Comparison of ENCODE assay signal across 13 cellular contexts in genomic region chr15:72797834-72798233, GRCh38. TPM values are rescaled to one million over a fixed set of nuclear protein-coding genes. Genes with fewer than 3 reads are reported as not detected.
DNase-seq lines count a peak whose midpoint lies in the region; ATAC-seq and TF ChIP-seq lines count a peak whose summit lies in the region.
"Had no signal": no experiment of that assay in that cellular context is flagged by ENCODE, and none has a peak within 500 bp of the region (broad histone marks: within the 10 kb centered on the region; RNA-seq: fewer than 3 reads in every experiment).

No MANE protein-coding gene starts in this region.

- H3K4me1 Mint-ChIP-seq in T-helper 2 cell treated with Interferon-gamma antibody and Interleukin-4, amounts not matched to agents 5 μg/mL and 100 μg/mL, for 36 hours (ENCODE audit: low read depth), result peaks cover 11% of the 10 kb centered on the region
- peaks cover 5 to 20% (median 7%) of the 10 kb centered on the region in 4 donors for H3K4me1 Mint-ChIP-seq in CD4-positive, alpha-beta memory T cell
- H3K4me1 Mint-ChIP-seq in activated B cell treated with CpG ODN at 0.5 μM for 24 hours, result peaks cover 15% of the 10 kb centered on the region
- peaks cover 10 to 15% of the 10 kb centered on the region in 2 donors for H3K4me1 Mint-ChIP-seq in natural killer cell

- H3K36me3 Mint-ChIP-seq in T-helper 2 cell treated with Interferon-gamma antibody and Interleukin-4, amounts not matched to agents 5 μg/mL and 100 μg/mL, for 36 hours (ENCODE audit: low read depth), result no peaks in the 10 kb centered on the region
- H3K36me3 Mint-ChIP-seq in CD4-positive, alpha-beta memory T cell, result no peaks in the 10 kb centered on the region
- H3K36me3 Mint-ChIP-seq in activated B cell treated with CpG ODN at 0.5 μM for 24 hours (ENCODE audit: low read depth), result no peaks in the 10 kb centered on the region
- no peaks in the 10 kb centered on the region for H3K36me3 Mint-ChIP-seq in natural killer cell

- H3K4me1 ChIP-seq in CD4-positive, alpha-beta memory T cell (ENCODE audit: insufficient read depth, low read length), result peaks cover 4% of the 10 kb centered on the region

- H3K27me3 Mint-ChIP-seq in T-helper 2 cell treated with Interferon-gamma antibody and Interleukin-4, amounts not matched to agents 5 μg/mL and 100 μg/mL, for 36 hours (ENCODE audit: low read depth), result peaks cover 20% of the 10 kb centered on the region
- peaks cover 12 to 16% of the 10 kb centered on the region in 2 donors for H3K27me3 Mint-ChIP-seq in CD4-positive, alpha-beta memory T cell
- peaks cover 48% of the 10 kb centered on the region for H3K27me3 Mint-ChIP-seq in activated B cell treated with CpG ODN at 0.5 μM for 24 hours
- H3K27me3 Mint-ChIP-seq in natural killer cell (ENCODE audit: low read depth in 2 of 2), result peaks cover 15 to 40% of the 10 kb centered on the region in 2 donors

- no peaks in the 10 kb centered on the region for H3K9me3 Mint-ChIP-seq in T-helper 2 cell treated with Interferon-gamma antibody and Interleukin-4, amounts not matched to agents 5 μg/mL and 100 μg/mL, for 36 hours
- no peaks in the 10 kb centered on the region for H3K9me3 Mint-ChIP-seq in CD4-positive, alpha-beta memory T cell
- H3K9me3 Mint-ChIP-seq in activated B cell treated with CpG ODN at 0.5 μM for 24 hours (no peaks in the 10 kb centered on the region), natural killer cell (no peaks in the 10 kb centered on the region)

- no peak overlapping the region for H3K27ac ChIP-seq in CD4-positive, alpha-beta memory T cell (ENCODE audit: low read depth, low read length)
- H3K27ac ChIP-seq: cardiac muscle cell had no signal

- H3K27ac Mint-ChIP-seq in T-helper 2 cell treated with Interferon-gamma antibody and Interleukin-4, amounts not matched to agents 5 μg/mL and 100 μg/mL, for 36 hours, result no peak overlapping the region
- H3K27ac Mint-ChIP-seq in CD4-positive, alpha-beta memory T cell, result peak overlapping the region in 1 of 7 donors; percentile 64
- H3K27ac Mint-ChIP-seq in activated B cell treated with CpG ODN at 0.5 μM for 24 hours (no peak overlapping the region), natural killer cell (no peak overlapping the region)

- H3K36me3 ChIP-seq in CD4-positive, alpha-beta memory T cell (ENCODE audit: insufficient read depth, low read length), result no peaks in the 10 kb centered on the region
- H3K36me3 ChIP-seq: cardiac muscle cell had no signal

- no peaks in the 10 kb centered on the region for H3K27me3 ChIP-seq in CD4-positive, alpha-beta memory T cell (ENCODE audit: insufficient read depth, low read length)
- H3K27me3 ChIP-seq: cardiac muscle cell had no signal

- TF ChIP-seq CTCF in activated B cell treated with CpG ODN at 0.5 μM for 24 hours (IDR thresholded peaks at IDR 0.05), result no peak
- no peak for TF ChIP-seq CTCF in natural killer cell (IDR thresholded peaks at IDR 0.05)

- CTCF ChIA-PET in CD4-positive, alpha-beta memory T cell (lab: Charles Lee; ENCODE audit: partially characterized antibody), result interaction anchor here (0.6 to 1.0 kb wide), 4 partner anchors 76 to 288 kb away, joined by 3 to 8 read pairs (median 5); no protein-coding TSS in a partner anchor
- CTCF ChIA-PET in activated B cell treated with CpG ODN at 0.5 μM for 24 hours (lab: Charles Lee), result interaction anchor here (0.7 kb wide), 1 partner anchor 284 kb away, joined by 3 read pairs; no protein-coding TSS in a partner anchor

- no peaks in the 10 kb centered on the region for H3K9me3 ChIP-seq in CD4-positive, alpha-beta memory T cell (ENCODE audit: control insufficient read depth in 1 of 2, low read length in 2 of 2)

- no peak for DNase-seq in T-helper 2 cell treated with Interferon-gamma antibody and Interleukin-4, amounts not matched to agents 5 μg/mL and 100 μg/mL, for 36 hours (ENCODE audit: low spot score)
- no peak for DNase-seq in T-helper 2 cell
- no peak for DNase-seq in CD4-positive, alpha-beta memory T cell
- DNase-seq in activated B cell treated with CpG ODN at 0.5 μM for 24 hours, result no peak
- no peak for DNase-seq in natural killer cell
- DNase-seq in putamen (ENCODE audit: low spot score), result no peak
- no peak for DNase-seq in NCI-H2029 treated with DMSO at 0.1 percent for 48 hours (lab: John Stamatoyannopoulos, UW)
- DNase-seq: activated gamma-delta T cell treated with Interleukin-2 at 50 U/mL for 16 hours; effector CD8-positive, alpha-beta T cell; KG1; NCI-H524 treated with DMSO at 0.1 percent for 48 hours had no signal

- no peak overlapping the region for H3K4me3 ChIP-seq in CD4-positive, alpha-beta memory T cell (ENCODE audit: low read length in 2 of 2)

- ATAC-seq in activated B cell treated with CpG ODN at 0.5 μM for 24 hours (ENCODE audit: low read depth) (no peak), natural killer cell (no peak), GM19467 (IDR thresholded peaks at IDR 0.05; ENCODE audit: unreplicated experiment) (no peak)

- peak overlapping the region; percentile 65 for H3K4me3 Mint-ChIP-seq in T-helper 2 cell treated with Interferon-gamma antibody and Interleukin-4, amounts not matched to agents 5 μg/mL and 100 μg/mL, for 36 hours
- H3K4me3 Mint-ChIP-seq in CD4-positive, alpha-beta memory T cell, result peak overlapping the region; percentile 52 to 79 (median 74)
- peak overlapping the region; percentile 52 for H3K4me3 Mint-ChIP-seq in activated B cell treated with CpG ODN at 0.5 μM for 24 hours
- H3K4me3 Mint-ChIP-seq in natural killer cell, result peak overlapping the region; percentile 71

- POLR2A ChIA-PET in CD4-positive, alpha-beta memory T cell (lab: Charles Lee; ENCODE audit: partially characterized antibody), result no interaction called here
- POLR2A ChIA-PET in activated B cell treated with CpG ODN at 0.5 μM for 24 hours (lab: Charles Lee), result interaction anchor here (1.0 kb wide), 1 partner anchor 15 kb away, joined by 4 read pairs; no protein-coding TSS in a partner anchor

- intact Hi-C loops in CD4-positive, alpha-beta memory T cell (cut with micrococcal nuclease), result loop anchor here (1.0 to 5.0 kb wide), 2 partner anchors 76 to 283 kb away; no protein-coding TSS in a partner anchor
- intact Hi-C loops in activated B cell treated with CpG ODN at 0.5 μM for 24 hours (cut with micrococcal nuclease) (loop anchor here (1.0 to 5.0 kb wide), 2 partner anchors 283 to 474 kb away; no protein-coding TSS in a partner anchor), natural killer cell (cut with micrococcal nuclease) (loop anchor here (1.0 to 5.0 kb wide), 3 partner anchors 76 to 474 kb away; no protein-coding TSS in a partner anchor)

RNA-seq across cellular contexts. Expression of gene ADPGK, which starts 14.3 kb away (rescaled TPM):
- 100 to 1,000 TPM in 1 of 2 experiments, 10 to 100 TPM in 1; 98.1 to 104 TPM for total RNA-seq in CD4-positive, alpha-beta memory T cell
- 10 to 100 TPM; 66.7 to 96.1 TPM for polyA plus RNA-seq in CD4-positive, alpha-beta memory T cell
- 77.7 and 99.8 TPM in 2 replicates for total RNA-seq in activated B cell treated with CpG ODN at 0.5 μM for 24 hours
- 100 to 1,000 TPM in 2 of 3 donors, 10 to 100 TPM in 1; 99.8 to 113 (median 101) TPM for total RNA-seq in natural killer cell
